In genomic region chr17:47511701-47512146, GRCh38 we compare ENCODE assay signal across 7 cellular contexts. TPM values are rescaled to one million over a fixed set of nuclear protein-coding genes. Genes with fewer than 3 reads are reported as not detected.
A peak's percentile ranks its signal among the peaks of the same experiment; 100 is the strongest.
DNase-seq lines count a peak whose midpoint lies in the region; ATAC-seq and TF ChIP-seq lines count a peak whose summit lies in the region.
"Not testable (repeated sequence)": the region's sequence is repeated elsewhere in the genome, so short reads cannot be mapped to it uniquely, and the experiment has no call there.

No MANE protein-coding gene starts in this region.

- not testable (repeated sequence) for H3K9me3 ChIP-seq in PC-3 (ENCODE audit: low read length); neutrophil

- not testable (repeated sequence) for H3K4me1 Mint-ChIP-seq in activated CD8-positive, alpha-beta T cell treated with anti-CD3 and anti-CD28 coated beads, Interleukin-2, amount 10 ng/mL, durations not matched to agents 7 days and 5 days (ENCODE audit: low read depth)

- H3K4me3 ChIP-seq in PC-3 (ENCODE audit: low read length) (peak overlapping the region; percentile 10; the same call in 1 of the 2 replicates), neutrophil (ENCODE audit: low read depth in 1 of 2, low read length in 1 of 2) (peak overlapping the region in 1 of 2 experiments; percentile 21)

- H3K27me3 ChIP-seq in PC-3 (ENCODE audit: low read length); neutrophil: not testable (repeated sequence)

- H3K27ac ChIP-seq in PC-3 (ENCODE audit: low read length), result peak overlapping the region; percentile 86
- H3K27ac ChIP-seq in neutrophil, result peak overlapping the region; percentile 58

- not testable (repeated sequence) for TF ChIP-seq CTCF in PC-3 (conservative IDR thresholded peaks at IDR 0.05; ENCODE audit: low read depth, low read length); neutrophil (IDR thresholded peaks at IDR 0.05)

- H3K36me3 ChIP-seq in PC-3 (ENCODE audit: low read depth, low read length); neutrophil: not testable (repeated sequence)

- H3K36me3 Mint-ChIP-seq in activated CD8-positive, alpha-beta T cell treated with anti-CD3 and anti-CD28 coated beads, Interleukin-2, amount 10 ng/mL, durations not matched to agents 7 days and 5 days (ENCODE audit: low read depth), result not testable (repeated sequence)

- not testable (repeated sequence) for H3K27me3 Mint-ChIP-seq in activated CD8-positive, alpha-beta T cell treated with anti-CD3 and anti-CD28 coated beads, Interleukin-2, amount 10 ng/mL, durations not matched to agents 7 days and 5 days (ENCODE audit: low read depth)

- BruUV-seq in PC-3 (replicated peaks; lab: Mats Ljungman, UMichigan), result TSS peak; percentile 99

- ATAC-seq in PC-3 (peak; percentile 74), esophagus mucosa (peak; percentile 52), left colon (peak; percentile 75)
- not testable (repeated sequence) for ATAC-seq in activated CD8-positive, alpha-beta T cell treated with anti-CD3 and anti-CD28 coated beads, Interleukin-2, amount 10 ng/mL, durations not matched to agents 7 days and 5 days

- peaks cover 26% of the 10 kb centered on the region for H3K4me1 ChIP-seq in PC-3 (ENCODE audit: insufficient read depth, low read length)
- H3K4me1 ChIP-seq in neutrophil (ENCODE audit: control insufficient read depth in 1 of 2, insufficient read depth in 1 of 2, low read depth in 1 of 2, low read length in 1 of 2), result peaks cover 16 to 19% of the 10 kb centered on the region in 2 experiments

- H3K4me3 Mint-ChIP-seq in activated CD8-positive, alpha-beta T cell treated with anti-CD3 and anti-CD28 coated beads, Interleukin-2, amount 10 ng/mL, durations not matched to agents 7 days and 5 days, result not testable (repeated sequence)

- H4K20me1 ChIP-seq in PC-3 (ENCODE audit: low read length), result not testable (repeated sequence)

- H3K9ac ChIP-seq in PC-3 (ENCODE audit: low read length), result peak overlapping the region; percentile 52

- H2AFZ ChIP-seq in PC-3 (ENCODE audit: low read length), result peak overlapping the region; percentile 0; the same call in 1 of the 2 replicates

- H3K27ac Mint-ChIP-seq in activated CD8-positive, alpha-beta T cell treated with anti-CD3 and anti-CD28 coated beads, Interleukin-2, amount 10 ng/mL, durations not matched to agents 7 days and 5 days, result peak overlapping the region; percentile 52

- H3K79me2 ChIP-seq in PC-3 (ENCODE audit: low read length), result not testable (repeated sequence)

- not testable (repeated sequence) for H3K9me2 ChIP-seq in PC-3 (replicated peaks; ENCODE audit: low read length)

- CTCF ChIA-PET in PC-3 (lab: Charles Lee); activated CD8-positive, alpha-beta T cell treated with anti-CD3 and anti-CD28 coated beads, Interleukin-2, amount 10 ng/mL, durations not matched to agents 7 days and 5 days (lab: Charles Lee): not testable (repeated sequence)

- intact Hi-C loops in PC-3 (cut with micrococcal nuclease); left colon (cut with DNase I, micrococcal nuclease): not testable (repeated sequence)

- H3K4me2 ChIP-seq in PC-3 (ENCODE audit: low read length), result peak overlapping the region; percentile 51

- POLR2A ChIA-PET in PC-3 (lab: Charles Lee; ENCODE audit: unreplicated experiment); activated CD8-positive, alpha-beta T cell treated with anti-CD3 and anti-CD28 coated beads, Interleukin-2, amount 10 ng/mL, durations not matched to agents 7 days and 5 days (lab: Charles Lee): not testable (repeated sequence)

- H3F3A ChIP-seq in PC-3 (ENCODE audit: low read length, unreplicated experiment), result not testable (repeated sequence)

- H3K9me3 Mint-ChIP-seq in activated CD8-positive, alpha-beta T cell treated with anti-CD3 and anti-CD28 coated beads, Interleukin-2, amount 10 ng/mL, durations not matched to agents 7 days and 5 days (ENCODE audit: insufficient read depth), result not testable (repeated sequence)

- DNase-seq in GDM1 (lab: John Stamatoyannopoulos, UW) (peak; percentile 61), LoVo (ENCODE audit: low spot score) (peak; percentile 2), PC-3 (peak; percentile 67), left colon (peak; percentile 17 to 40)
- not testable (repeated sequence) for DNase-seq in activated CD8-positive, alpha-beta T cell treated with anti-CD3 and anti-CD28 coated beads, Interleukin-2, amount 10 ng/mL, durations not matched to agents 7 days and 5 days

RNA-seq across cellular contexts. Expression of gene NPEPPS, which starts 19.2 kb away (rescaled TPM):
- total RNA-seq in PC-3 (2014; rRNA removed) (112 and 124 TPM in 2 replicates), esophagus mucosa (181 TPM), left colon (100 to 1,000 TPM; 148 to 158 TPM)
- total RNA-seq in activated CD8-positive, alpha-beta T cell treated with anti-CD3 and anti-CD28 coated beads, Interleukin-2, amount 10 ng/mL, durations not matched to agents 7 days and 5 days, result 10 to 100 TPM; 83.8 to 92.2 TPM
